31 cellular contexts compared by ENCODE assay signal in genomic region chr10:18421726-18422293, GRCh38.
"Had no signal": no experiment of that assay in that cellular context is flagged by ENCODE, and none has a peak within 500 bp of the region (broad histone marks: within the 10 kb centered on the region; RNA-seq: fewer than 3 reads in every experiment).

No MANE protein-coding gene starts in this region.

- FAIRE-seq: astrocyte, bronchial epithelial cell, frontal cortex had no signal

- H3K4me3 ChIP-seq: coronary artery, dorsolateral prefrontal cortex, heart left ventricle had no signal

- ATAC-seq: activated CD4-positive, CD25-positive, alpha-beta regulatory T cell treated with anti-CD3 and anti-CD28 coated beads, Interleukin-2, amount 50 U/mL, for 24 hours; activated CD8-positive, alpha-beta T cell treated with anti-CD3 and anti-CD28 coated beads for 36 hours; activated T-cell treated with anti-CD3 and anti-CD28 coated beads, Interleukin-2, amount 50 U/mL, for 4 hours; activated T-helper 17 cell treated with anti-CD3 and anti-CD28 coated beads, Interleukin-2, amount 50 U/mL, for 72 hours; esophagus mucosa; heart left ventricle; T-helper 17 cell had no signal

- DNase-seq: activated B cell treated with CpG ODN at 0.5 μM for 24 hours; activated CD4-positive, alpha-beta T cell treated with anti-CD3 and anti-CD28 coated beads for 48 hours; activated CD4-positive, alpha-beta T cell treated with anti-CD3 and anti-CD28 coated beads, Interleukin-2, amount 50 U/mL, for 1 hour; activated CD4-positive, alpha-beta T cell treated with anti-CD3 and anti-CD28 coated beads, Interleukin-2, amount 50 U/mL, for 48 hours; activated CD8-positive, alpha-beta memory T cell treated with anti-CD3 and anti-CD28 coated beads for 24 hours; activated CD8-positive, alpha-beta T cell treated with anti-CD3 and anti-CD28 coated beads for 36 hours; activated effector memory CD4-positive, alpha-beta T cell treated with Interleukin-2 at 50 U/mL for 16 hours; activated gamma-delta T cell treated with Interleukin-2 at 50 U/mL for 16 hours; activated naive CD4-positive, alpha-beta T cell treated with anti-CD3 and anti-CD28 coated beads, Interleukin-2, amount 50 U/mL, for 16 hours; activated naive CD4-positive, alpha-beta T cell treated with Interleukin-2 at 50 U/mL for 16 hours; activated T-cell treated with anti-CD3 and anti-CD28 coated beads, Interleukin-2, amount 50 U/mL, for 4 hours; amniotic stem cell; anterior cingulate cortex; brain microvascular endothelial cell; dorsolateral prefrontal cortex; effector memory CD4-positive, alpha-beta T cell; endodermal cell; foreskin fibroblast; glutamatergic neuron; heart left ventricle; T-helper 1 cell; T-helper 17 cell; T1000; WERI-Rb-1 had no signal

- H3K27ac ChIP-seq: brain microvascular endothelial cell, coronary artery, dorsolateral prefrontal cortex, WERI-Rb-1 had no signal

- H3K9me3 ChIP-seq: heart left ventricle had no signal

- H3K27me3 ChIP-seq: brain microvascular endothelial cell, dorsolateral prefrontal cortex, heart left ventricle had no signal

- H3K36me3 ChIP-seq: brain microvascular endothelial cell, heart left ventricle, WERI-Rb-1 had no signal
